ENCODE assay signal across 10 cellular contexts in genomic region chr15:51738553-51738952, GRCh38. TPM values are rescaled to one million over a fixed set of nuclear protein-coding genes. Genes with fewer than 3 reads are reported as not detected.
DNase-seq lines count a peak whose midpoint lies in the region; ATAC-seq and TF ChIP-seq lines count a peak whose summit lies in the region.
"Had no signal": no experiment of that assay in that cellular context is flagged by ENCODE, and none has a peak within 500 bp of the region (broad histone marks: within the 10 kb centered on the region; RNA-seq: fewer than 3 reads in every experiment).

No MANE protein-coding gene starts in this region.

- WGBS in prostate gland, result 61% methylated on average over 2 of the region's 2 CpGs

- H3K9me3 ChIP-seq in Caco-2 (no peaks in the 10 kb centered on the region), prostate gland (no peaks in the 10 kb centered on the region), mucosa of descending colon (no peaks in the 10 kb centered on the region)
- no peaks in the 10 kb centered on the region for H3K9me3 ChIP-seq in effector memory CD4-positive, alpha-beta T cell (ENCODE audit: control insufficient read depth, low read length)

- H3K36me3 Mint-ChIP-seq in Caco-2 (ENCODE audit: insufficient read depth, unreplicated experiment), result no peaks in the 10 kb centered on the region

- TF ChIP-seq CTCF in Caco-2 (IDR thresholded peaks at IDR 0.05; ENCODE audit: insufficient read depth in 1 of 2, low read depth in 1 of 2, low read length in 1 of 2, severe bottlenecking in 1 of 2, unreplicated experiment in 1 of 2) (no peak), prostate gland (IDR thresholded peaks at IDR 0.05) (no peak), mucosa of descending colon (IDR thresholded peaks at IDR 0.05) (no peak)

- H3K27me3 ChIP-seq in Caco-2 (replicated peaks; ENCODE audit: control insufficient read depth, insufficient read depth, low read length), result no peaks in the 10 kb centered on the region
- no peaks in the 10 kb centered on the region for H3K27me3 ChIP-seq in effector memory CD4-positive, alpha-beta T cell (replicated peaks; ENCODE audit: control insufficient read depth, insufficient read depth, low read length, poor library complexity, severe bottlenecking)
- no peaks in the 10 kb centered on the region for H3K27me3 ChIP-seq in prostate gland (replicated peaks; ENCODE audit: insufficient read depth)

- peaks cover 13% of the 10 kb centered on the region for H3K27me3 Mint-ChIP-seq in Caco-2 (ENCODE audit: insufficient read depth, unreplicated experiment)

- peak overlapping the region; percentile 83 for H3K27ac ChIP-seq in effector memory CD4-positive, alpha-beta T cell (ENCODE audit: insufficient read depth, low read length, poor library complexity, severe bottlenecking)
- peak overlapping the region; percentile 65 to 86 for H3K27ac ChIP-seq in prostate gland

- BruUV-seq in Caco-2 (replicated peaks; lab: Mats Ljungman, UMichigan), result no TSS peak

- ATAC-seq in GM19397 (IDR thresholded peaks at IDR 0.05; ENCODE audit: unreplicated experiment) (no peak), mucosa of descending colon (no peak)

- TF ChIP-seq POLR2A in prostate gland (IDR thresholded peaks at IDR 0.05), result no peak

- intact Hi-C loops in Caco-2 (cut with micrococcal nuclease; ENCODE audit: unreplicated experiment), result no loop called here
- intact Hi-C loops in prostate gland (cut with DNase I), result no loop called here
- intact Hi-C loops in mucosa of descending colon (cut with DNase I, micrococcal nuclease), result no loop called here

- POLR2A ChIA-PET in Caco-2 (lab: Charles Lee), result no interaction called here

- H3K4me3 ChIP-seq in Caco-2 (ENCODE audit: low read depth, low read length), result no peak overlapping the region
- no peak overlapping the region for H3K4me3 ChIP-seq in effector memory CD4-positive, alpha-beta T cell (ENCODE audit: insufficient read depth, low read depth, low read length, poor library complexity, severe bottlenecking)
- no peak overlapping the region for H3K4me3 ChIP-seq in prostate gland
- H3K4me3 ChIP-seq in mucosa of descending colon, result no peak overlapping the region

- CTCF ChIA-PET in Caco-2 (lab: Charles Lee), result no interaction called here

- no peaks in the 10 kb centered on the region for H3K4me1 Mint-ChIP-seq in Caco-2 (ENCODE audit: low read depth, unreplicated experiment)

- peak overlapping the region; percentile 65 for H3K4me3 Mint-ChIP-seq in Caco-2 (ENCODE audit: unreplicated experiment)

- no peaks in the 10 kb centered on the region for H3K9me3 Mint-ChIP-seq in Caco-2 (ENCODE audit: unreplicated experiment)

- H3K36me3 ChIP-seq in Caco-2 (ENCODE audit: control insufficient read depth, insufficient read depth, low read length), result no peaks in the 10 kb centered on the region
- no peaks in the 10 kb centered on the region for H3K36me3 ChIP-seq in effector memory CD4-positive, alpha-beta T cell (ENCODE audit: control insufficient read depth, insufficient read depth, low read length)
- H3K36me3 ChIP-seq in prostate gland, result no peaks in the 10 kb centered on the region
- no peaks in the 10 kb centered on the region for H3K36me3 ChIP-seq in mucosa of descending colon (ENCODE audit: low read depth)

- H3K4me1 ChIP-seq in Caco-2, result no peaks in the 10 kb centered on the region
- peaks cover 35% of the 10 kb centered on the region for H3K4me1 ChIP-seq in effector memory CD4-positive, alpha-beta T cell (ENCODE audit: control insufficient read depth, insufficient read depth, low read length, poor library complexity, severe bottlenecking)
- no peaks in the 10 kb centered on the region for H3K4me1 ChIP-seq in prostate gland (replicated peaks)
- H3K4me1 ChIP-seq in mucosa of descending colon (ENCODE audit: low read depth), result peaks cover 3% of the 10 kb centered on the region

- DNase-seq in Caco-2 (no peak), prostate gland (ENCODE audit: low spot score) (no peak), NCI-H748 (lab: John Stamatoyannopoulos, UW; ENCODE audit: unreplicated experiment) (no peak), DMS79 (lab: John Stamatoyannopoulos, UW) (no peak), mucosa of descending colon (no peak)
- no peak for DNase-seq in effector memory CD4-positive, alpha-beta T cell
- DNase-seq: activated CD4-positive, CD25-positive, alpha-beta regulatory T cell treated with anti-CD3 and anti-CD28 coated beads, Interleukin-2, amount 50 U/mL, for 72 hours had no signal

- no peak overlapping the region for H3K27ac Mint-ChIP-seq in Caco-2 (ENCODE audit: unreplicated experiment)

TF ChIP-seq in PFSK-1, 5 proteins besides CTCF, POLR2A, EP300 and RAD21:
- TF ChIP-seq POLR2AphosphoS5 (IDR thresholded peaks at IDR 0.05; ENCODE audit: low read depth, low read length) (no peak), TAF1 (IDR thresholded peaks at IDR 0.05; ENCODE audit: borderline replicate concordance, insufficient read depth, low read length) (no peak), FOXP2 (optimal IDR thresholded peaks at IDR 0.05; ENCODE audit: borderline replicate concordance, extremely low read depth, extremely low read length, insufficient read depth) (no peak), REST (IDR thresholded peaks at IDR 0.05; ENCODE audit: insufficient read depth in 1 of 2, low read depth in 2 of 2, low read length in 2 of 2) (peak; percentile 64 to 89; a peak in 3 of 4 replicates), SIN3A (IDR thresholded peaks at IDR 0.05; ENCODE audit: borderline replicate concordance, insufficient read depth, low read length) (no peak)

RNA-seq across cellular contexts. Expression of gene LYSMD2, which starts 1.1 kb away (rescaled TPM):
- total RNA-seq in Caco-2 (2022) (0.29 and 0.63 TPM in 2 replicates), prostate gland (10 to 100 TPM; 15.0 to 29.9 TPM), mucosa of descending colon (10 to 100 TPM in 1 of 3 donors, 1 to 10 TPM in 2; 3.8 to 12.8 (median 7.3) TPM)
- 9.6 TPM for polyA plus RNA-seq in PFSK-1 (2012; ENCODE audit: insufficient read length, low read depth)

RNA-seq across cellular contexts. Expression of gene TMOD2, which starts 12.8 kb away (rescaled TPM):
- total RNA-seq in Caco-2 (2022) (0.23 and 0.52 TPM in 2 replicates), prostate gland (1 to 10 TPM; 2.4 to 8.9 TPM), mucosa of descending colon (10 to 100 TPM in 1 of 3 donors, 1 to 10 TPM in 2; 3.7 to 30.3 (median 6.3) TPM)
- 1.1 TPM for polyA plus RNA-seq in PFSK-1 (2012; ENCODE audit: insufficient read length, low read depth)

RNA-seq across cellular contexts. Expression of gene SCG3, which starts 57.2 kb away (rescaled TPM):
- total RNA-seq in Caco-2 (2022) (not detected in 2 replicates), prostate gland (1 to 10 TPM in 1 of 2 donors, under 1 TPM in 1; 0.23 to 2.0 TPM), mucosa of descending colon (1 to 10 TPM in 1 of 3 donors, under 1 TPM in 2; 0.78 to 3.3 (median 0.89) TPM)
- 3.2 TPM for polyA plus RNA-seq in PFSK-1 (2012; ENCODE audit: insufficient read length, low read depth)
- total RNA-seq: cardiac septum had no signal
